8 cellular contexts compared by ENCODE assay signal in genomic region chr15:85706779-85707518, GRCh38.
DNase-seq lines count a peak whose midpoint lies in the region; ATAC-seq and TF ChIP-seq lines count a peak whose summit lies in the region.

No MANE protein-coding gene starts in this region.

- H3K9me3 Mint-ChIP-seq in WTC11, result no peaks in the 10 kb centered on the region

- no peak for TF ChIP-seq EP300 in esophagus muscularis mucosa (IDR thresholded peaks at IDR 0.05)

- DNase-seq in GM03348 (ENCODE audit: low spot score), result peak; percentile 26
- DNase-seq in WTC11 (ENCODE audit: low spot score), result no peak
- DNase-seq in esophagus muscularis mucosa (ENCODE audit: extremely low spot score), result no peak
- DNase-seq in psoas muscle, result no peak
- DNase-seq in T1000 (lab: John Stamatoyannopoulos, UW), result no peak

- peaks cover 9% of the 10 kb centered on the region for H3K36me3 Mint-ChIP-seq in WTC11

- ATAC-seq in HG02798 (IDR thresholded peaks at IDR 0.05; ENCODE audit: poor library complexity, unreplicated experiment) (peak; percentile 16), WTC11 (no peak), psoas muscle (peak; percentile 27 to 37 (median 32)), HG02588 (IDR thresholded peaks at IDR 0.05; ENCODE audit: unreplicated experiment) (no peak), HG03025 (IDR thresholded peaks at IDR 0.05; ENCODE audit: low FRiP score, unreplicated experiment) (no peak)

- H3K27ac ChIP-seq in esophagus muscularis mucosa (replicated peaks in 1 of 4), result peak overlapping the region; percentile 78 to 80 (median 79)
- peak overlapping the region; percentile 85 for H3K27ac ChIP-seq in psoas muscle

- H3K4me1 Mint-ChIP-seq in WTC11, result peaks cover 28% of the 10 kb centered on the region

- CTCF ChIA-PET in WTC11 (lab: Charles Lee), result no interaction called here

- H3K4me3 Mint-ChIP-seq in WTC11, result no peak overlapping the region

- no peaks in the 10 kb centered on the region for H3K27me3 ChIP-seq in esophagus muscularis mucosa
- no peaks in the 10 kb centered on the region for H3K27me3 ChIP-seq in psoas muscle (ENCODE audit: insufficient read depth in 3 of 3, low read length in 2 of 3)

- H3K4me1 ChIP-seq in esophagus muscularis mucosa, result peaks cover 69 to 87% (median 84%) of the 10 kb centered on the region in 4 donors
- H3K4me1 ChIP-seq in psoas muscle, result peaks cover 57% of the 10 kb centered on the region

- H3K4me3 ChIP-seq in esophagus muscularis mucosa, result peak overlapping the region; percentile 19 to 38 (median 36)
- peak overlapping the region; percentile 51 for H3K4me3 ChIP-seq in psoas muscle

- no peaks in the 10 kb centered on the region for H3K27me3 Mint-ChIP-seq in WTC11 (ENCODE audit: low read depth)

- H3K9me3 ChIP-seq in esophagus muscularis mucosa, result no peaks in the 10 kb centered on the region
- H3K9me3 ChIP-seq in psoas muscle, result no peaks in the 10 kb centered on the region

- intact Hi-C loops in esophagus muscularis mucosa (cut with DNase I) (no loop called here), psoas muscle (cut with DNase I) (loop anchor here (5.0 to 10.0 kb wide), 3 partner anchors 85 to 222 kb away; no protein-coding TSS in a partner anchor)

- H3K36me3 ChIP-seq in esophagus muscularis mucosa, result peaks cover 10 to 41% (median 26%) of the 10 kb centered on the region in 4 donors
- H3K36me3 ChIP-seq in psoas muscle (ENCODE audit: insufficient read depth in 1 of 2, low read depth in 1 of 2), result peaks cover 0 to 34% of the 10 kb centered on the region in 2 donors

- H3K27ac Mint-ChIP-seq in WTC11, result peak overlapping the region; percentile 64

- TF ChIP-seq POLR2A in esophagus muscularis mucosa (IDR thresholded peaks at IDR 0.05; ENCODE audit: low read depth), result no peak

- TF ChIP-seq CTCF in WTC11 (IDR thresholded peaks at IDR 0.05) (no peak), esophagus muscularis mucosa (IDR thresholded peaks at IDR 0.05) (no peak), psoas muscle (IDR thresholded peaks at IDR 0.05) (no peak)

- WGBS in esophagus muscularis mucosa, result 25% methylated on average over 4 of the region's 5 CpGs
- 40 to 56% (median 45%) methylated on average over 5 of the region's 5 CpGs for WGBS in psoas muscle, 3 donors

- POLR2A ChIA-PET in WTC11 (lab: Charles Lee), result interaction anchor here (0.7 kb wide), 1 partner anchor 371 kb away, joined by 3 read pairs; no protein-coding TSS in a partner anchor

TF ChIP-seq in WTC11, 78 proteins besides CTCF, POLR2A, EP300 and RAD21:
- TF ChIP-seq STAT6 (CRISPR knock-in tag; conservative IDR thresholded peaks at IDR 0.05; ENCODE audit: low read depth) (no peak), FOXJ3 (CRISPR knock-in tag; IDR thresholded peaks at IDR 0.05; ENCODE audit: borderline replicate concordance) (no peak), FOXP1 (CRISPR knock-in tag; IDR thresholded peaks at IDR 0.05; ENCODE audit: borderline replicate concordance) (no peak), CREM (CRISPR knock-in tag; IDR thresholded peaks at IDR 0.05) (no peak), ZNF532 (CRISPR knock-in tag; IDR thresholded peaks at IDR 0.05; ENCODE audit: borderline replicate concordance) (no peak), ZNF425 (CRISPR knock-in tag; conservative IDR thresholded peaks at IDR 0.05) (no peak), GTF2I (CRISPR knock-in tag; conservative IDR thresholded peaks at IDR 0.05) (no peak)

Comparison
In these comparisons a context has a peak if more than half of its experiments do, and no peak if none do; other contexts are left out.
1. ATAC-seq: peak in HG02798 (single experiment) and psoas muscle (4 of 4); none in WTC11 (single experiment), HG02588 (single experiment) and HG03025 (single experiment).